Comparison of ENCODE assay signal across 29 cellular contexts in genomic region chr18:60889442-60889841, GRCh38.
A peak's percentile ranks its signal among the peaks of the same experiment; 100 is the strongest.
DNase-seq lines count a peak whose midpoint lies in the region; ATAC-seq lines count a peak whose summit lies in the region.
"Had no signal": no experiment of that assay in that cellular context is flagged by ENCODE, and none has a peak within 500 bp of the region (broad histone marks: within the 10 kb centered on the region; RNA-seq: fewer than 3 reads in every experiment).

No MANE protein-coding gene starts in this region.

- H3K79me2 ChIP-seq in mesendoderm (ENCODE audit: control insufficient read depth, insufficient read depth, low read length): no peaks in the 10 kb centered on the region

- no peak overlapping the region for H3K4ac ChIP-seq in mesendoderm (ENCODE audit: low read depth, low read length)

- no peak overlapping the region for H3K27ac Mint-ChIP-seq in activated naive CD4-positive, alpha-beta T cell treated with anti-CD3 and anti-CD28 coated beads, Interleukin-2, amount 50 U/mL, for 72 hours
- H3K27ac Mint-ChIP-seq: B cell; CD14-positive monocyte; CD4-positive, alpha-beta memory T cell; CD4-positive, alpha-beta T cell; CD4-positive, CD25-positive, alpha-beta regulatory T cell; CD8-positive, alpha-beta memory T cell; CD8-positive, alpha-beta T cell had no signal

- H3K56ac ChIP-seq in mesendoderm (ENCODE audit: low read length): no peak overlapping the region

- peaks cover 6 to 9% of the 10 kb centered on the region in 2 donors for H3K9me3 Mint-ChIP-seq in activated naive CD4-positive, alpha-beta T cell treated with anti-CD3 and anti-CD28 coated beads, Interleukin-2, amount 50 U/mL, for 72 hours
- H3K9me3 Mint-ChIP-seq: CD4-positive, alpha-beta T cell; CD8-positive, alpha-beta T cell had no signal

- no peak overlapping the region for H3K23ac ChIP-seq in mesendoderm (ENCODE audit: low read length)

- peaks cover 2% of the 10 kb centered on the region for H3K4me1 ChIP-seq in mesendoderm (ENCODE audit: control insufficient read depth, low read depth, low read length)
- H3K4me1 ChIP-seq: A549; BE2C; BLaER1; BLaER1 treated with 17β-estradiol and CSF1 and Interleukin-3, amounts not matched to agents 10 nM and 100 nM; Caco-2 had no signal

- H4K8ac ChIP-seq in mesendoderm (ENCODE audit: low read depth, low read length): no peak overlapping the region

- H3K4me2 ChIP-seq in mesendoderm (ENCODE audit: low read length): no peak overlapping the region
- H3K4me2 ChIP-seq: A549; BLaER1; BLaER1 treated with 17β-estradiol and CSF1 and Interleukin-3, amounts not matched to agents 10 nM and 100 nM had no signal

- no peak overlapping the region for H3K18ac ChIP-seq in mesendoderm (ENCODE audit: low read length)

- H3K9ac ChIP-seq in mesendoderm (ENCODE audit: low read length): no peak overlapping the region
- H3K9ac ChIP-seq: BLaER1; BLaER1 treated with 17β-estradiol and CSF1 and Interleukin-3, amounts not matched to agents 10 nM and 100 nM had no signal

- no peak overlapping the region for H3K27ac ChIP-seq in mesendoderm (ENCODE audit: low read depth, low read length)
- H3K27ac ChIP-seq: 22Rv1; A549; BLaER1; BLaER1 treated with 17β-estradiol and CSF1 and Interleukin-3, amounts not matched to agents 10 nM and 100 nM; C4-2B had no signal

- no peak overlapping the region for H2BK5ac ChIP-seq in mesendoderm (ENCODE audit: low read length)

- no CpG with 5 or more reads among the region's 2 CpGs for WGBS in mesendoderm (ENCODE audit: extremely low coverage, insufficient coverage, low lambda C conversion rate)

- H3K79me1 ChIP-seq in mesendoderm (ENCODE audit: low read length): no peaks in the 10 kb centered on the region

- H2BK15ac ChIP-seq in mesendoderm (replicated peaks; ENCODE audit: low read depth): no peak overlapping the region

- peak; percentile 54 for DNase-seq in mesendoderm
- no peak for DNase-seq in activated naive CD4-positive, alpha-beta T cell treated with anti-CD3 and anti-CD28 coated beads, Interleukin-2, amount 50 U/mL, for 72 hours (ENCODE audit: low spot score in 2 of 2)
- DNase-seq: 8988T; ACHN; AML-193; BE2C; C1 segment of cervical spinal cord; Caco-2; Calu3; CD4-positive, alpha-beta memory T cell; CD4-positive, alpha-beta T cell; CD4-positive, CD25-positive, alpha-beta regulatory T cell; CD8-positive, alpha-beta memory T cell; CD8-positive, alpha-beta T cell; COR-L47; DMS 273 treated with DMSO at 0.1 percent for 48 hours; DMS153; DMS53; DMS79; DMS79 treated with DMSO at 0.1 percent for 48 hours; DND-41; EL had no signal

- no peak overlapping the region for H2AK5ac ChIP-seq in mesendoderm (ENCODE audit: low read length)

- no peaks in the 10 kb centered on the region for H3K36me3 ChIP-seq in mesendoderm (ENCODE audit: control insufficient read depth, insufficient read depth, low read length)
- H3K36me3 ChIP-seq: BE2C; BLaER1; BLaER1 treated with 17β-estradiol and CSF1 and Interleukin-3, amounts not matched to agents 10 nM and 100 nM had no signal

- ATAC-seq in activated naive CD4-positive, alpha-beta T cell treated with anti-CD3 and anti-CD28 coated beads, Interleukin-2, amount 50 U/mL, for 72 hours: no peak
- ATAC-seq: A549; CD8-positive, alpha-beta T cell had no signal

- no peaks in the 10 kb centered on the region for H3K27me3 ChIP-seq in mesendoderm (ENCODE audit: insufficient read depth, low read length, poor library complexity)
- H3K27me3 ChIP-seq: BE2C; BLaER1; BLaER1 treated with 17β-estradiol and CSF1 and Interleukin-3, amounts not matched to agents 10 nM and 100 nM had no signal

- H2BK120ac ChIP-seq in mesendoderm (ENCODE audit: low read depth, low read length): no peak overlapping the region

- H4K5ac ChIP-seq in mesendoderm (ENCODE audit: low read length): no peak overlapping the region

- H3K36me3 Mint-ChIP-seq in activated naive CD4-positive, alpha-beta T cell treated with anti-CD3 and anti-CD28 coated beads, Interleukin-2, amount 50 U/mL, for 72 hours: no peaks in the 10 kb centered on the region
- H3K36me3 Mint-ChIP-seq: CD14-positive monocyte; CD4-positive, alpha-beta memory T cell; CD4-positive, CD25-positive, alpha-beta regulatory T cell; CD8-positive, alpha-beta memory T cell; CD8-positive, alpha-beta T cell had no signal

- H3K4me3 ChIP-seq in mesendoderm (ENCODE audit: low read length): no peak overlapping the region
- H3K4me3 ChIP-seq: A549; BLaER1; BLaER1 treated with 17β-estradiol and CSF1 and Interleukin-3, amounts not matched to agents 10 nM and 100 nM had no signal
